ENCODE assay signal across 23 cellular contexts in genomic region chr20:36974660-36975059, GRCh38. TPM values are rescaled to one million over a fixed set of nuclear protein-coding genes. Genes with fewer than 3 reads are reported as not detected.
A peak's percentile ranks its signal among the peaks of the same experiment; 100 is the strongest.
DNase-seq lines count a peak whose midpoint lies in the region; ATAC-seq, FAIRE-seq and TF ChIP-seq lines count a peak whose summit lies in the region.
"Had no signal": no experiment of that assay in that cellular context is flagged by ENCODE, and none has a peak within 500 bp of the region (broad histone marks: within the 10 kb centered on the region; RNA-seq: fewer than 3 reads in every experiment).

No MANE protein-coding gene starts in this region.

- DNase-seq in activated CD4-positive, alpha-beta T cell treated with anti-CD3 and anti-CD28 coated beads, Interleukin-2, amount 10 ng/mL, durations not matched to agents 24 days and 14 days, result peak; percentile 71
- no peak for DNase-seq in activated CD4-positive, alpha-beta T cell treated with anti-CD3 and anti-CD28 coated beads, Interleukin-2, amount 50 U/mL, for 1 hour
- peak in 1 of 3 donors; percentile 36 for DNase-seq in CD4-positive, CD25-positive, alpha-beta regulatory T cell
- peak; percentile 22 for DNase-seq in activated CD4-positive, alpha-beta memory T cell treated with anti-CD3 and anti-CD28 coated beads for 36 hours
- DNase-seq in immature natural killer cell (no peak), NCI-H2081 (lab: John Stamatoyannopoulos, UW) (no peak), HepG2 (ENCODE audit: low spot score) (no peak)
- DNase-seq: 8988T; Calu3; EL; kidney; NCI-H1048; NCI-H1930; NCI-H2227 treated with DMSO at 0.1 percent for 48 hours; NCI-H748 treated with DMSO at 0.1 percent for 48 hours; stimulated activated naive B cell treated with anti-CD40 and anti-IgM and Interleukin-4, amounts not matched to agents 10 μg/mL and 1 μg/mL and 100 μg/mL, for 72 hours had no signal

- H3K27me3 ChIP-seq in CD4-positive, CD25-positive, alpha-beta regulatory T cell (ENCODE audit: control insufficient read depth, insufficient read depth, low read length), result no peaks in the 10 kb centered on the region
- H3K27me3 ChIP-seq in gastroesophageal sphincter (no peaks in the 10 kb centered on the region), HepG2 (ENCODE audit: control insufficient read depth in 1 of 2, insufficient read depth in 2 of 2, low read length in 2 of 2) (no peaks in the 10 kb centered on the region)
- H3K27me3 ChIP-seq: esophagus muscularis mucosa had no signal

- no peak overlapping the region for H3K4me2 ChIP-seq in HepG2 (ENCODE audit: low read depth, low read length)

- H2AFZ ChIP-seq in HepG2 (ENCODE audit: low read length), result no peak overlapping the region

- peaks cover 62% of the 10 kb centered on the region for H3K4me1 ChIP-seq in CD4-positive, CD25-positive, alpha-beta regulatory T cell (ENCODE audit: control insufficient read depth, insufficient read depth, low read length, poor library complexity, severe bottlenecking)
- no peaks in the 10 kb centered on the region for H3K4me1 ChIP-seq in gastroesophageal sphincter
- peaks cover 14% of the 10 kb centered on the region for H3K4me1 ChIP-seq in HepG2 (ENCODE audit: insufficient read depth, low read length)

- no TSS peak for BruUV-seq in HepG2 (replicated peaks; lab: Mats Ljungman, UMichigan)

- H4K20me1 ChIP-seq in HepG2 (ENCODE audit: insufficient read depth, low read length), result no peaks in the 10 kb centered on the region

- H3K9me3 ChIP-seq in CD4-positive, CD25-positive, alpha-beta regulatory T cell (ENCODE audit: control insufficient read depth in 2 of 2, low read length in 2 of 2), result no peaks in the 10 kb centered on the region
- H3K9me3 ChIP-seq in gastroesophageal sphincter (no peaks in the 10 kb centered on the region), HepG2 (ENCODE audit: low read length) (no peaks in the 10 kb centered on the region)
- H3K9me3 ChIP-seq: esophagus muscularis mucosa, thoracic aorta had no signal

- peaks cover 3% of the 10 kb centered on the region for H3K9me3 Mint-ChIP-seq in activated CD4-positive, alpha-beta T cell treated with anti-CD3 and anti-CD28 coated beads, Interleukin-2, amount 10 ng/mL, durations not matched to agents 24 days and 14 days
- peaks cover 0 to 2% (median 0%) of the 10 kb centered on the region in 7 donors for H3K9me3 Mint-ChIP-seq in CD4-positive, CD25-positive, alpha-beta regulatory T cell
- no peaks in the 10 kb centered on the region for H3K9me3 Mint-ChIP-seq in activated CD4-positive, alpha-beta memory T cell treated with anti-CD3 and anti-CD28 coated beads for 36 hours
- H3K9me3 Mint-ChIP-seq in immature natural killer cell, result no peaks in the 10 kb centered on the region

- intact Hi-C loops in activated CD4-positive, alpha-beta T cell treated with anti-CD3 and anti-CD28 coated beads, Interleukin-2, amount 10 ng/mL, durations not matched to agents 24 days and 14 days (cut with micrococcal nuclease), result loop anchor here (2.0 kb wide), 1 partner anchor 24 kb away; the partner anchor contains the start of gene SAMHD1
- intact Hi-C loops in activated CD4-positive, alpha-beta memory T cell treated with anti-CD3 and anti-CD28 coated beads for 36 hours (cut with micrococcal nuclease), result loop anchor here (1.0 to 2.0 kb wide), 2 partner anchors 24 to 40 kb away; no protein-coding TSS in a partner anchor
- intact Hi-C loops in HepG2 (cut with micrococcal nuclease; ENCODE audit: unreplicated experiment), result no loop called here

- TF ChIP-seq EP300 in gastroesophageal sphincter (IDR thresholded peaks at IDR 0.05), result no peak
- TF ChIP-seq EP300 in HepG2 (IDR thresholded peaks at IDR 0.05; ENCODE audit: low read depth in 2 of 2, low read length in 2 of 2), result no peak
- TF ChIP-seq EP300 in HepG2 (CRISPR knock-in tag; IDR thresholded peaks at IDR 0.05; ENCODE audit: borderline replicate concordance), result no peak

- peaks cover 5% of the 10 kb centered on the region for H3K36me3 Mint-ChIP-seq in activated CD4-positive, alpha-beta T cell treated with anti-CD3 and anti-CD28 coated beads, Interleukin-2, amount 10 ng/mL, durations not matched to agents 24 days and 14 days (ENCODE audit: low read depth)
- peaks cover 12% of the 10 kb centered on the region for H3K36me3 Mint-ChIP-seq in CD4-positive, CD25-positive, alpha-beta regulatory T cell
- peaks cover 2% of the 10 kb centered on the region for H3K36me3 Mint-ChIP-seq in activated CD4-positive, alpha-beta memory T cell treated with anti-CD3 and anti-CD28 coated beads for 36 hours
- peaks cover 0 to 3% (median 0%) of the 10 kb centered on the region in 3 donors for H3K36me3 Mint-ChIP-seq in immature natural killer cell

- peak overlapping the region; percentile 86 for H3K27ac ChIP-seq in CD4-positive, CD25-positive, alpha-beta regulatory T cell (ENCODE audit: insufficient read depth, low read length, poor library complexity, severe bottlenecking)
- no peak overlapping the region for H3K27ac ChIP-seq in gastroesophageal sphincter
- no peak overlapping the region for H3K27ac ChIP-seq in HepG2 (ENCODE audit: extremely low read length, insufficient read depth, low read length)
- H3K27ac ChIP-seq: esophagus muscularis mucosa, thoracic aorta had no signal

- in situ Hi-C loops in HepG2 (cut with HindIII; ENCODE audit: extremely low pct_ligation_motif_present, low pct_unique_long_range_greater_than_20kb), result no loop called here

- TF ChIP-seq RAD21 in HepG2 (CRISPR knock-in tag; IDR thresholded peaks at IDR 0.05), result no peak

- TF ChIP-seq CTCF in gastroesophageal sphincter (IDR thresholded peaks at IDR 0.05) (no peak), HepG2 (CRISPR knock-in tag; IDR thresholded peaks at IDR 0.05) (no peak)

- WGBS in gastroesophageal sphincter (ENCODE audit: low coverage in 1 of 2), 2 donors, result 88 to 89% methylated on average over 2 to 3 of the region's 3 CpGs
- WGBS in HepG2 (ENCODE audit: low lambda C conversion rate), result 67% methylated on average over 3 of the region's 3 CpGs

- no peak overlapping the region for H3K9ac ChIP-seq in HepG2 (ENCODE audit: insufficient read depth, low read depth, low read length)

- POLR2A ChIA-PET in activated CD4-positive, alpha-beta memory T cell treated with anti-CD3 and anti-CD28 coated beads for 36 hours (lab: Charles Lee), result no interaction called here
- POLR2A ChIA-PET in HepG2 (lab: Yijun Ruan, JAX), result no interaction called here

- peak overlapping the region; percentile 48 for H3K27ac Mint-ChIP-seq in activated CD4-positive, alpha-beta T cell treated with anti-CD3 and anti-CD28 coated beads, Interleukin-2, amount 10 ng/mL, durations not matched to agents 24 days and 14 days
- peak overlapping the region; percentile 80 to 91 (median 86) for H3K27ac Mint-ChIP-seq in CD4-positive, CD25-positive, alpha-beta regulatory T cell
- no peak overlapping the region for H3K27ac Mint-ChIP-seq in activated CD4-positive, alpha-beta memory T cell treated with anti-CD3 and anti-CD28 coated beads for 36 hours
- H3K27ac Mint-ChIP-seq in immature natural killer cell, result peak overlapping the region; percentile 72 to 88 (median 80)
- H3K27ac Mint-ChIP-seq: stimulated activated naive B cell treated with anti-CD40 and anti-IgM and Interleukin-4, amounts not matched to agents 10 μg/mL and 1 μg/mL and 100 μg/mL, for 72 hours had no signal

- peaks cover 33% of the 10 kb centered on the region for H3K4me1 Mint-ChIP-seq in activated CD4-positive, alpha-beta T cell treated with anti-CD3 and anti-CD28 coated beads, Interleukin-2, amount 10 ng/mL, durations not matched to agents 24 days and 14 days
- peaks cover 15 to 57% (median 32%) of the 10 kb centered on the region in 4 donors for H3K4me1 Mint-ChIP-seq in CD4-positive, CD25-positive, alpha-beta regulatory T cell
- peaks cover 43% of the 10 kb centered on the region for H3K4me1 Mint-ChIP-seq in activated CD4-positive, alpha-beta memory T cell treated with anti-CD3 and anti-CD28 coated beads for 36 hours (ENCODE audit: low read depth)
- H3K4me1 Mint-ChIP-seq in immature natural killer cell, result peaks cover 42 to 44% of the 10 kb centered on the region in 2 donors

- no peaks in the 10 kb centered on the region for H3K36me3 ChIP-seq in CD4-positive, CD25-positive, alpha-beta regulatory T cell (ENCODE audit: control insufficient read depth, insufficient read depth, low read length)
- H3K36me3 ChIP-seq in gastroesophageal sphincter, result no peaks in the 10 kb centered on the region
- no peaks in the 10 kb centered on the region for H3K36me3 ChIP-seq in HepG2 (replicated peaks in 1 of 2; ENCODE audit: control insufficient read depth in 1 of 2, insufficient read depth in 2 of 2, low read length in 2 of 2)
- H3K36me3 ChIP-seq: esophagus muscularis mucosa, thoracic aorta had no signal

- CTCF ChIA-PET in activated CD4-positive, alpha-beta memory T cell treated with anti-CD3 and anti-CD28 coated beads for 36 hours (lab: Charles Lee), result interaction anchor here (0.5 kb wide), 1 partner anchor 16 kb away, joined by 3 read pairs; no protein-coding TSS in a partner anchor
- CTCF ChIA-PET in HepG2 (lab: Yijun Ruan, JAX; ENCODE audit: low intra/inter-chr PET ratio, low total read pairs), result no interaction called here

- H3K4me3 ChIP-seq in CD4-positive, CD25-positive, alpha-beta regulatory T cell (ENCODE audit: low read depth, low read length), result peak overlapping the region; percentile 75
- H3K4me3 ChIP-seq in gastroesophageal sphincter, result no peak overlapping the region
- H3K4me3 ChIP-seq in HepG2 (replicated peaks in 1 of 3; ENCODE audit: insufficient read depth in 1 of 3, low read depth in 2 of 3, low read length in 3 of 3), result no peak overlapping the region
- H3K4me3 ChIP-seq: esophagus muscularis mucosa, lung, skin epidermis, thoracic aorta had no signal

- H3K79me2 ChIP-seq in HepG2 (ENCODE audit: insufficient read depth, low read length), result no peaks in the 10 kb centered on the region

- H3K27me3 Mint-ChIP-seq in activated CD4-positive, alpha-beta T cell treated with anti-CD3 and anti-CD28 coated beads, Interleukin-2, amount 10 ng/mL, durations not matched to agents 24 days and 14 days, result no peaks in the 10 kb centered on the region
- H3K27me3 Mint-ChIP-seq in CD4-positive, CD25-positive, alpha-beta regulatory T cell, result no peaks in the 10 kb centered on the region
- no peaks in the 10 kb centered on the region for H3K27me3 Mint-ChIP-seq in activated CD4-positive, alpha-beta memory T cell treated with anti-CD3 and anti-CD28 coated beads for 36 hours
- H3K27me3 Mint-ChIP-seq in immature natural killer cell (ENCODE audit: low read depth in 3 of 3), result peaks cover 0 to 2% (median 2%) of the 10 kb centered on the region in 3 donors
- H3K27me3 Mint-ChIP-seq: stimulated activated naive B cell treated with anti-CD40 and anti-IgM and Interleukin-4, amounts not matched to agents 10 μg/mL and 1 μg/mL and 100 μg/mL, for 72 hours had no signal

- TF ChIP-seq POLR2A in gastroesophageal sphincter (IDR thresholded peaks at IDR 0.05) (no peak), HepG2 (IDR thresholded peaks at IDR 0.05; ENCODE audit: insufficient read depth in 1 of 2, low read depth in 2 of 2, low read length in 2 of 2) (no peak)

- FAIRE-seq in HepG2 (lab: Jason Lieb, UNC), result no peak
- FAIRE-seq: frontal cortex, kidney, TTC549 had no signal

- ATAC-seq in CD4-positive, CD25-positive, alpha-beta regulatory T cell (ENCODE audit: low read depth in 2 of 2), result peak in 1 of 2 donors; percentile 31
- no peak for ATAC-seq in gastroesophageal sphincter
- no peak for ATAC-seq in HepG2

- H3K4me3 Mint-ChIP-seq in activated CD4-positive, alpha-beta T cell treated with anti-CD3 and anti-CD28 coated beads, Interleukin-2, amount 10 ng/mL, durations not matched to agents 24 days and 14 days, result no peak overlapping the region
- H3K4me3 Mint-ChIP-seq in CD4-positive, CD25-positive, alpha-beta regulatory T cell, result peak overlapping the region; percentile 56 to 79 (median 64)
- no peak overlapping the region for H3K4me3 Mint-ChIP-seq in activated CD4-positive, alpha-beta memory T cell treated with anti-CD3 and anti-CD28 coated beads for 36 hours
- H3K4me3 Mint-ChIP-seq in immature natural killer cell, result peak overlapping the region; percentile 74 to 82 (median 77)
- H3K4me3 Mint-ChIP-seq: stimulated activated naive B cell treated with anti-CD40 and anti-IgM and Interleukin-4, amounts not matched to agents 10 μg/mL and 1 μg/mL and 100 μg/mL, for 72 hours had no signal

RNA-seq across cellular contexts. Expression of gene SAMHD1, which starts 23.2 kb away (rescaled TPM):
- 51.6 TPM in 2 replicates for total RNA-seq in activated CD4-positive, alpha-beta T cell treated with anti-CD3 and anti-CD28 coated beads, Interleukin-2, amount 10 ng/mL, durations not matched to agents 24 days and 14 days
- total RNA-seq in CD4-positive, CD25-positive, alpha-beta regulatory T cell, result 723 TPM
- polyA plus RNA-seq in CD4-positive, CD25-positive, alpha-beta regulatory T cell, result 100 to 1,000 TPM; 327 to 481 (median 401) TPM
- 10 to 100 TPM; 50.4 to 57.7 TPM for total RNA-seq in activated CD4-positive, alpha-beta memory T cell treated with anti-CD3 and anti-CD28 coated beads for 36 hours
- polyA plus RNA-seq in immature natural killer cell, result 100 to 1,000 TPM; 202 to 354 (median 297) TPM
- 100 to 1,000 TPM; 348 to 854 (median 449) TPM for total RNA-seq in gastroesophageal sphincter
- total RNA-seq in HepG2 (2016; rRNA removed; fragmentation: Illumina TruSeq; extraction: Trizol), result 43.5 and 57.7 TPM in 2 replicates
- 5.2 and 6.2 TPM in 2 replicates for total RNA-seq in HepG2 (2016; cell fraction: cytosol; rRNA removed; fragmentation: Illumina TruSeq; extraction: Trizol; ENCODE audit: low read depth)
- total RNA-seq in HepG2 (2016; cell fraction: insoluble cytoplasmic fraction; rRNA removed; fragmentation: Illumina TruSeq; extraction: Trizol), result 41.4 and 56.8 TPM in 2 replicates
- total RNA-seq in HepG2 (2016; cell fraction: membrane; rRNA removed; fragmentation: Illumina TruSeq; extraction: Trizol), result 13.7 and 15.1 TPM in 2 replicates
- total RNA-seq in HepG2 (2016; cell fraction: nucleus; rRNA removed; fragmentation: Illumina TruSeq; extraction: Trizol), result 37.8 and 40.5 TPM in 2 replicates
- polyA plus RNA-seq in HepG2 (2011; rRNA removed), result 13.2 and 16.9 TPM in 2 replicates
- polyA plus RNA-seq in HepG2 (2011; cell fraction: cytosol; rRNA removed), result 7.9 and 11.7 TPM in 2 replicates
- polyA plus RNA-seq in HepG2 (2011; cell fraction: nucleus; rRNA removed), result 7.0 and 9.0 TPM in 2 replicates
- polyA plus RNA-seq in HepG2 (2012), result 15.7 and 17.1 TPM in 2 replicates
- polyA plus RNA-seq in HepG2 (2016; cell fraction: cytosol; fragmentation: Illumina TruSeq; extraction: Trizol; ENCODE audit: low read depth), result 3.2 and 3.7 TPM in 2 replicates
- polyA plus RNA-seq in HepG2 (2016; cell fraction: insoluble cytoplasmic fraction; fragmentation: Illumina TruSeq; extraction: Trizol; ENCODE audit: low read depth), result 44.6 and 50.6 TPM in 2 replicates
- 9.0 and 11.0 TPM in 2 replicates for polyA plus RNA-seq in HepG2 (2016; cell fraction: membrane; fragmentation: Illumina TruSeq; extraction: Trizol; ENCODE audit: low read depth)
- 34.9 and 36.6 TPM in 2 replicates for polyA plus RNA-seq in HepG2 (2016; cell fraction: nucleus; fragmentation: Illumina TruSeq; extraction: Trizol; ENCODE audit: insufficient read depth, low read depth)
- 27.0 and 42.7 TPM in 2 replicates for polyA minus RNA-seq in HepG2 (2011; rRNA and poly(A)+ RNA removed; ENCODE audit: low replicate concordance)
- polyA minus RNA-seq in HepG2 (2011; cell fraction: cytosol; rRNA and poly(A)+ RNA removed), result 17.3 and 22.0 TPM in 2 replicates
- 42.0 and 50.0 TPM in 2 replicates for polyA minus RNA-seq in HepG2 (2011; cell fraction: nucleus; rRNA and poly(A)+ RNA removed)

Comparison
In these comparisons a context has a peak if more than half of its experiments do, and no peak if none do; other contexts are left out.
1. DNase-seq: peak in activated CD4-positive, alpha-beta T cell treated with anti-CD3 and anti-CD28 coated beads, Interleukin-2, amount 10 ng/mL, durations not matched to agents 24 days and 14 days (single experiment) and activated CD4-positive, alpha-beta memory T cell treated with anti-CD3 and anti-CD28 coated beads for 36 hours (single experiment); none in activated CD4-positive, alpha-beta T cell treated with anti-CD3 and anti-CD28 coated beads, Interleukin-2, amount 50 U/mL, for 1 hour (single experiment), immature natural killer cell (0 of 3), NCI-H2081 (0 of 2) and HepG2 (single experiment).
2. H3K4me3 Mint-ChIP-seq: peak in CD4-positive, CD25-positive, alpha-beta regulatory T cell (4 of 4) and immature natural killer cell (5 of 5); none in activated CD4-positive, alpha-beta T cell treated with anti-CD3 and anti-CD28 coated beads, Interleukin-2, amount 10 ng/mL, durations not matched to agents 24 days and 14 days (single experiment) and activated CD4-positive, alpha-beta memory T cell treated with anti-CD3 and anti-CD28 coated beads for 36 hours (single experiment).